16 cellular contexts compared by ENCODE assay signal in the genomic region with DNA sequence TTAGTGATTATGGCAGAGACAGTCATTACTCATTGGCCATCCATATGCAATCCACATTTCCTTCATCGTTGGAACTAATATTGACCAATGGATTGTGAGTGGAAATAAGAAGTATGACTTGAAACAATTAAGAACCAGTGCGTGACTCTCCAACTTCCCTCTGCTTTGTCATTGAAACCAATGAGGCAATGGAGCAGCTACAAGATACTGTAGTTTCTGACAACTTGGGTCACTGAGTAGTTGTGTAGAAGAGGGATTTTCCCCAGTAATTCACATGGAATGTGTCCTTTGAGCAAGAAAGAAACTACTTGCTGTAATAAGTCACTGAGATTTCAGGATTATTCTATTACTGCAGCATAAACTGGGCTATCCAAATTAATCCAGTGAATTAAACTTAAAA.
DNase-seq lines count a peak whose midpoint lies in the region; ATAC-seq, FAIRE-seq and TF ChIP-seq lines count a peak whose summit lies in the region.
"Had no signal": no experiment of that assay in that cellular context is flagged by ENCODE, and none has a peak within 500 bp of the region (broad histone marks: within the 10 kb centered on the region; RNA-seq: fewer than 3 reads in every experiment).

No MANE protein-coding gene starts in this region.

- H3K36me3 ChIP-seq in GM23248 (ENCODE audit: low read depth) (no peaks in the 10 kb centered on the region), H1 (ENCODE audit: control insufficient read depth in 2 of 4, insufficient read depth in 4 of 4, low read length in 3 of 4) (no peaks in the 10 kb centered on the region), smooth muscle cell (ENCODE audit: low read depth) (no peaks in the 10 kb centered on the region)
- H3K36me3 ChIP-seq: HAP-1 had no signal

- H3K27ac ChIP-seq in GM23248 (no peak overlapping the region), H1 (ENCODE audit: low read depth, low read length) (no peak overlapping the region), smooth muscle cell (ENCODE audit: low read depth) (no peak overlapping the region)
- H3K27ac ChIP-seq: C4-2B had no signal

- TF ChIP-seq POLR2A in H1 (IDR thresholded peaks at IDR 0.05; ENCODE audit: control extremely low read depth in 1 of 2, low read depth in 2 of 2, low read length in 2 of 2): no peak

- no peaks in the 10 kb centered on the region for H3K23me2 ChIP-seq in H1 (ENCODE audit: low read depth, low read length)

- POLR2A ChIA-PET in AG04449 (lab: Yijun Ruan, JAX) (no interaction called here), H1 (lab: Charles Lee; ENCODE audit: partially characterized antibody) (no interaction called here)

- H3K18ac ChIP-seq in H1 (ENCODE audit: extremely low read depth, low read length): no peak overlapping the region

- no peaks in the 10 kb centered on the region for H3K79me1 ChIP-seq in H1 (ENCODE audit: low read depth, low read length)

- H2AK5ac ChIP-seq in H1 (ENCODE audit: low read depth, low read length): no peak overlapping the region

- H3K4ac ChIP-seq in H1 (replicated peaks; ENCODE audit: insufficient read length, low read depth, low read length): no peak overlapping the region

- H3K9me3 ChIP-seq in GM23248 (ENCODE audit: low read depth): no peaks in the 10 kb centered on the region
- no peaks in the 10 kb centered on the region for H3K9me3 ChIP-seq in H1 (ENCODE audit: insufficient read depth in 2 of 2, low read depth in 1 of 2, low read length in 1 of 2)
- H3K9me3 ChIP-seq in smooth muscle cell (replicated peaks; ENCODE audit: low read depth): no peaks in the 10 kb centered on the region
- H3K9me3 ChIP-seq: Caco-2, HAP-1 had no signal

- H3F3A ChIP-seq in GM23248 (ENCODE audit: insufficient read depth) (no peaks in the 10 kb centered on the region), smooth muscle cell (ENCODE audit: low read depth) (no peaks in the 10 kb centered on the region)

- H3K27ac Mint-ChIP-seq in stimulated activated memory B cell treated with anti-CD40 and anti-IgM and Interleukin-4, amounts not matched to agents 10 μg/mL and 1 μg/mL and 100 μg/mL, for 72 hours: no peak overlapping the region
- H3K27ac Mint-ChIP-seq: CD4-positive, alpha-beta T cell had no signal

- H3K27me3 Mint-ChIP-seq in stimulated activated memory B cell treated with anti-CD40 and anti-IgM and Interleukin-4, amounts not matched to agents 10 μg/mL and 1 μg/mL and 100 μg/mL, for 72 hours: no peaks in the 10 kb centered on the region
- H3K27me3 Mint-ChIP-seq: CD4-positive, alpha-beta T cell had no signal

- H2BK15ac ChIP-seq in H1 (ENCODE audit: low read length): no peak overlapping the region

- H3K36me3 Mint-ChIP-seq in stimulated activated memory B cell treated with anti-CD40 and anti-IgM and Interleukin-4, amounts not matched to agents 10 μg/mL and 1 μg/mL and 100 μg/mL, for 72 hours: no peaks in the 10 kb centered on the region

- no peak overlapping the region for H3K23ac ChIP-seq in H1 (ENCODE audit: insufficient read length)

- no peaks in the 10 kb centered on the region for H3K79me2 ChIP-seq in GM23248 (ENCODE audit: insufficient read depth)
- no peaks in the 10 kb centered on the region for H3K79me2 ChIP-seq in H1 (ENCODE audit: control insufficient read depth in 1 of 2, insufficient read depth in 2 of 2, low read length in 2 of 2)
- H3K79me2 ChIP-seq in smooth muscle cell (ENCODE audit: low read depth): no peaks in the 10 kb centered on the region

- no peak for TF ChIP-seq RAD21 in H1 (IDR thresholded peaks at IDR 0.05 in 1 of 2, conservative IDR thresholded peaks at IDR 0.05 in 1 of 2; ENCODE audit: low read depth in 2 of 2, low read length in 2 of 2)

- 80 to 81% methylated on average over 2 of the region's 2 CpGs for WGBS in GM23248 (ENCODE audit: low coverage in 1 of 2, low lambda C conversion rate in 2 of 2, missing lambda C conversion rate in 2 of 2), 2 experiments
- WGBS in H1 (ENCODE audit: extremely low coverage in 1 of 2, insufficient coverage in 1 of 2, insufficient read length in 1 of 2, insufficient replicate concordance in 2 of 2, low coverage in 1 of 2, low lambda C conversion rate in 2 of 2, missing lambda C conversion rate in 1 of 2), 2 experiments: 91% methylated on average over 2 of the region's 2 CpGs; no CpG with 5 or more reads in 1 of the 2 experiments
- 85% methylated on average over 2 of the region's 2 CpGs for WGBS in smooth muscle cell (ENCODE audit: low lambda C conversion rate)

- DNase-seq in AG04449 (ENCODE audit: low read depth, low spot score): peak; percentile 3
- DNase-seq in GM23248: peak; percentile 13
- no peak for DNase-seq in H1 (ENCODE audit: low read depth in 1 of 2, low spot score in 2 of 2)
- DNase-seq in smooth muscle cell (lab: John Stamatoyannopoulos, UW; ENCODE audit: unreplicated experiment): no peak
- DNase-seq in amygdala (lab: John Stamatoyannopoulos, UW): no peak
- DNase-seq: 8988T; AML-193; Caco-2; CD4-positive, alpha-beta T cell; DMS79; GF-D8 had no signal

- H3K4me1 ChIP-seq in GM23248 (ENCODE audit: insufficient read depth) (no peaks in the 10 kb centered on the region), H1 (replicated peaks in 1 of 4; ENCODE audit: control insufficient read depth in 3 of 4, insufficient read depth in 4 of 4, low read length in 3 of 4) (no peaks in the 10 kb centered on the region), smooth muscle cell (ENCODE audit: low read depth) (no peaks in the 10 kb centered on the region)
- H3K4me1 ChIP-seq: Caco-2, HAP-1 had no signal

- no peak overlapping the region for H3K14ac ChIP-seq in H1 (ENCODE audit: insufficient read length)

- no peaks in the 10 kb centered on the region for H3K9me3 Mint-ChIP-seq in stimulated activated memory B cell treated with anti-CD40 and anti-IgM and Interleukin-4, amounts not matched to agents 10 μg/mL and 1 μg/mL and 100 μg/mL, for 72 hours
- H3K9me3 Mint-ChIP-seq: CD4-positive, alpha-beta T cell had no signal

- H4K91ac ChIP-seq in H1 (replicated peaks; ENCODE audit: insufficient read length, low read length): no peak overlapping the region

- no peak for ATAC-seq in stimulated activated memory B cell treated with anti-CD40 and anti-IgM and Interleukin-4, amounts not matched to agents 10 μg/mL and 1 μg/mL and 100 μg/mL, for 72 hours
- no peak for ATAC-seq in GM21526 (IDR thresholded peaks at IDR 0.05; ENCODE audit: low FRiP score, unreplicated experiment)

- H3K4me2 ChIP-seq in GM23248 (ENCODE audit: unreplicated experiment): no peak overlapping the region
- no peak overlapping the region for H3K4me2 ChIP-seq in H1 (ENCODE audit: insufficient read depth in 1 of 2, low read depth in 2 of 2, low read length in 2 of 2)
- H3K4me2 ChIP-seq in smooth muscle cell: no peak overlapping the region

- H3K27me3 ChIP-seq in GM23248 (replicated peaks; ENCODE audit: insufficient read depth) (no peaks in the 10 kb centered on the region), H1 (replicated peaks in 1 of 4; ENCODE audit: control insufficient read depth in 3 of 4, extremely low read depth in 1 of 4, insufficient read depth in 3 of 4, low read length in 3 of 4) (no peaks in the 10 kb centered on the region), smooth muscle cell (ENCODE audit: low read depth) (no peaks in the 10 kb centered on the region)

- H3K56ac ChIP-seq in H1 (replicated peaks; ENCODE audit: insufficient read length, low read depth, low read length): no peak overlapping the region

- in situ Hi-C loops in GM23248 (cut with MboI): no loop called here

- H4K5ac ChIP-seq in H1 (ENCODE audit: insufficient read length, low read depth, low read length): no peak overlapping the region

- no peak overlapping the region for H2BK120ac ChIP-seq in H1 (replicated peaks; ENCODE audit: low read depth, low read length)

- H2AFZ ChIP-seq in GM23248 (no peak overlapping the region), H1 (ENCODE audit: low read length) (0 out of 2 replicates have a peak overlapping the region, but pooled peaks have one; percentile 76), smooth muscle cell (ENCODE audit: low read depth) (peak overlapping the region; percentile 6)

- CTCF ChIA-PET in AG04449 (lab: Yijun Ruan, JAX) (no interaction called here), H1 (lab: Charles Lee; ENCODE audit: partially characterized antibody) (no interaction called here)

- H4K8ac ChIP-seq in H1 (ENCODE audit: extremely low read depth, insufficient read depth, low read length): no peak overlapping the region

- no peak for TF ChIP-seq CTCF in AG04449 (IDR thresholded peaks at IDR 0.05; ENCODE audit: insufficient read depth, low read length, missing control alignments)
- TF ChIP-seq CTCF in H1 (IDR thresholded peaks at IDR 0.05; ENCODE audit: control extremely low read depth in 1 of 3, insufficient read depth in 1 of 3, low read depth in 1 of 3, low read length in 3 of 3): no peak
- TF ChIP-seq CTCF in smooth muscle cell (IDR thresholded peaks at IDR 0.05; ENCODE audit: borderline replicate concordance, insufficient read depth, poor library complexity, severe bottlenecking): no peak

- H2BK5ac ChIP-seq in H1 (ENCODE audit: low read depth, low read length): no peak overlapping the region

- no peaks in the 10 kb centered on the region for H3K9me2 ChIP-seq in GM23248 (ENCODE audit: insufficient read depth)

- no peak for FAIRE-seq in H1 (lab: Jason Lieb, UNC)
- FAIRE-seq: D721Med had no signal

- H3K4me3 Mint-ChIP-seq in stimulated activated memory B cell treated with anti-CD40 and anti-IgM and Interleukin-4, amounts not matched to agents 10 μg/mL and 1 μg/mL and 100 μg/mL, for 72 hours: no peak overlapping the region
- H3K4me3 Mint-ChIP-seq: CD4-positive, alpha-beta T cell had no signal

- TF ChIP-seq EP300 in H1 (IDR thresholded peaks at IDR 0.05; ENCODE audit: borderline replicate concordance in 1 of 2, low read depth in 2 of 2, low read length in 2 of 2): no peak

- H3K9ac ChIP-seq in GM23248: no peak overlapping the region
- no peak overlapping the region for H3K9ac ChIP-seq in H1 (replicated peaks in 1 of 4; ENCODE audit: extremely low read depth in 1 of 4, low read depth in 3 of 4, low read length in 3 of 4)
- H3K9ac ChIP-seq in smooth muscle cell (ENCODE audit: low read depth): no peak overlapping the region

- H4K20me1 ChIP-seq in GM23248 (ENCODE audit: insufficient read depth) (no peaks in the 10 kb centered on the region), H1 (replicated peaks in 1 of 2; ENCODE audit: control insufficient read depth in 1 of 2, insufficient read depth in 2 of 2, low read length in 2 of 2) (no peaks in the 10 kb centered on the region), smooth muscle cell (ENCODE audit: low read depth) (no peaks in the 10 kb centered on the region)

- H3K4me3 ChIP-seq in AG04449 (ENCODE audit: low read depth, low read length): no peak overlapping the region
- H3K4me3 ChIP-seq in GM23248: no peak overlapping the region
- H3K4me3 ChIP-seq in H1 (ENCODE audit: extremely low read depth in 1 of 4, insufficient read depth in 2 of 4, low read depth in 3 of 4, low read length in 4 of 4): no peak overlapping the region
- H3K4me3 ChIP-seq in smooth muscle cell: no peak overlapping the region
- H3K4me3 ChIP-seq: HAP-1 had no signal

- H2BK12ac ChIP-seq in H1 (ENCODE audit: low read depth, low read length): no peak overlapping the region

- H2BK20ac ChIP-seq in H1 (ENCODE audit: low read length): no peak overlapping the region

- no peaks in the 10 kb centered on the region for H3K4me1 Mint-ChIP-seq in stimulated activated memory B cell treated with anti-CD40 and anti-IgM and Interleukin-4, amounts not matched to agents 10 μg/mL and 1 μg/mL and 100 μg/mL, for 72 hours

TF ChIP-seq in H1, 55 proteins besides CTCF, POLR2A, EP300 and RAD21 (continues in another document):
- TF ChIP-seq BRCA1 (IDR thresholded peaks at IDR 0.05; ENCODE audit: low read depth, low read length): no peak

Comparison
In these comparisons a context has a peak if more than half of its experiments do, and no peak if none do; other contexts are left out.
1. DNase-seq: peak in AG04449 (single experiment) and GM23248 (single experiment); none in H1 (0 of 2), smooth muscle cell (single experiment) and amygdala (0 of 56).